18 cellular contexts compared by ENCODE assay signal in genomic region chr2:205366336-205367060, GRCh38.
"Had no signal": no experiment of that assay in that cellular context is flagged by ENCODE, and none has a peak within 500 bp of the region (broad histone marks: within the 10 kb centered on the region; RNA-seq: fewer than 3 reads in every experiment).

No MANE protein-coding gene starts in this region.

- H3K9me3 Mint-ChIP-seq: activated naive CD4-positive, alpha-beta T cell treated with anti-CD3 and anti-CD28 coated beads, Interleukin-2, amount 50 U/mL, for 24 hours; activated T-cell treated with anti-CD3 and anti-CD28 coated beads, Interleukin-2, amount 50 U/mL, for 24 hours; central memory CD8-positive, alpha-beta T cell; neural progenitor cell; stimulated activated naive CD8-positive, alpha-beta T cell treated with anti-CD3 and anti-CD28 coated beads, Interleukin-15, amount 100 ng/mL, for 72 hours had no signal

- H3K4me1 ChIP-seq: body of pancreas, pancreas, thyroid gland had no signal

- H3K4me3 Mint-ChIP-seq: activated CD8-positive, alpha-beta memory T cell treated with anti-CD3 and anti-CD28 coated beads, Interleukin-2, amount 10 ng/mL, durations not matched to agents 7 days and 5 days; activated naive CD4-positive, alpha-beta T cell treated with anti-CD3 and anti-CD28 coated beads, Interleukin-2, amount 50 U/mL, for 24 hours; activated T-cell treated with anti-CD3 and anti-CD28 coated beads, Interleukin-2, amount 50 U/mL, for 24 hours; central memory CD8-positive, alpha-beta T cell; neural progenitor cell; stimulated activated naive CD8-positive, alpha-beta T cell treated with anti-CD3 and anti-CD28 coated beads, Interleukin-15, amount 100 ng/mL, for 72 hours had no signal

- H3K27me3 ChIP-seq: body of pancreas, neural progenitor cell, pancreas, thyroid gland had no signal

- H3K36me3 Mint-ChIP-seq: activated CD8-positive, alpha-beta memory T cell treated with anti-CD3 and anti-CD28 coated beads, Interleukin-2, amount 10 ng/mL, durations not matched to agents 7 days and 5 days; activated naive CD4-positive, alpha-beta T cell treated with anti-CD3 and anti-CD28 coated beads, Interleukin-2, amount 50 U/mL, for 24 hours; neural progenitor cell had no signal

- H3K27me3 Mint-ChIP-seq: activated CD8-positive, alpha-beta memory T cell treated with anti-CD3 and anti-CD28 coated beads, Interleukin-2, amount 10 ng/mL, durations not matched to agents 7 days and 5 days; activated naive CD4-positive, alpha-beta T cell treated with anti-CD3 and anti-CD28 coated beads, Interleukin-2, amount 50 U/mL, for 24 hours; activated T-cell treated with anti-CD3 and anti-CD28 coated beads, Interleukin-2, amount 50 U/mL, for 24 hours; central memory CD8-positive, alpha-beta T cell; stimulated activated naive CD8-positive, alpha-beta T cell treated with anti-CD3 and anti-CD28 coated beads, Interleukin-15, amount 100 ng/mL, for 72 hours had no signal

- H3K36me3 ChIP-seq: left ventricle myocardium inferior, neural progenitor cell, pancreas, thyroid gland had no signal

- DNase-seq: activated CD4-positive, alpha-beta T cell treated with anti-CD3 and anti-CD28 coated beads, Interleukin-2, amount 50 U/mL, for 48 hours; activated CD4-positive, CD25-positive, alpha-beta regulatory T cell treated with anti-CD3 and anti-CD28 coated beads, Interleukin-2, amount 50 U/mL, for 72 hours; activated CD8-positive, alpha-beta memory T cell treated with anti-CD3 and anti-CD28 coated beads, Interleukin-2, amount 10 ng/mL, durations not matched to agents 7 days and 5 days; activated effector memory CD4-positive, alpha-beta T cell treated with Interleukin-2 at 50 U/mL for 16 hours; activated T-cell treated with anti-CD3 and anti-CD28 coated beads, Interleukin-2, amount 50 U/mL, for 24 hours; body of pancreas; cortex of kidney; effector memory CD4-positive, alpha-beta T cell; erythroblast; left ventricle myocardium inferior; pancreas; stimulated activated CD4-positive, alpha-beta T cell treated with anti-CD3 and anti-CD28 coated beads, Interleukin-15, amount 100 ng/mL, for 24 hours; stimulated activated CD4-positive, alpha-beta T cell treated with anti-CD3 and anti-CD28 coated beads, Interleukin-4, amount 100 ng/mL, for 4 hours; stimulated activated naive CD8-positive, alpha-beta T cell treated with anti-CD3 and anti-CD28 coated beads, Interleukin-15, amount 100 ng/mL, for 72 hours; thyroid gland had no signal

- H3K27ac ChIP-seq: body of pancreas, left ventricle myocardium inferior, neural progenitor cell, pancreas, thyroid gland had no signal

- H3K4me1 Mint-ChIP-seq: activated CD8-positive, alpha-beta memory T cell treated with anti-CD3 and anti-CD28 coated beads, Interleukin-2, amount 10 ng/mL, durations not matched to agents 7 days and 5 days; activated naive CD4-positive, alpha-beta T cell treated with anti-CD3 and anti-CD28 coated beads, Interleukin-2, amount 50 U/mL, for 24 hours; central memory CD8-positive, alpha-beta T cell; stimulated activated naive CD8-positive, alpha-beta T cell treated with anti-CD3 and anti-CD28 coated beads, Interleukin-15, amount 100 ng/mL, for 72 hours had no signal

- H3K4me3 ChIP-seq: body of pancreas, left ventricle myocardium inferior, neural progenitor cell, pancreas, thyroid gland had no signal

- H3K27ac Mint-ChIP-seq: activated CD8-positive, alpha-beta memory T cell treated with anti-CD3 and anti-CD28 coated beads, Interleukin-2, amount 10 ng/mL, durations not matched to agents 7 days and 5 days; activated naive CD4-positive, alpha-beta T cell treated with anti-CD3 and anti-CD28 coated beads, Interleukin-2, amount 50 U/mL, for 24 hours; activated T-cell treated with anti-CD3 and anti-CD28 coated beads, Interleukin-2, amount 50 U/mL, for 24 hours; neural progenitor cell; stimulated activated naive CD8-positive, alpha-beta T cell treated with anti-CD3 and anti-CD28 coated beads, Interleukin-15, amount 100 ng/mL, for 72 hours had no signal

- H3K9me3 ChIP-seq: body of pancreas, left ventricle myocardium inferior, pancreas, thyroid gland had no signal

- ATAC-seq: activated CD8-positive, alpha-beta memory T cell treated with anti-CD3 and anti-CD28 coated beads, Interleukin-2, amount 10 ng/mL, durations not matched to agents 7 days and 5 days; body of pancreas; pancreas; stimulated activated naive CD8-positive, alpha-beta T cell treated with anti-CD3 and anti-CD28 coated beads, Interleukin-15, amount 100 ng/mL, for 72 hours had no signal
